Comparison of ENCODE assay signal across 8 cellular contexts in genomic region chr18:23191952-23192662, GRCh38. TPM values are rescaled to one million over a fixed set of nuclear protein-coding genes. Genes with fewer than 3 reads are reported as not detected.
DNase-seq lines count a peak whose midpoint lies in the region; ATAC-seq, FAIRE-seq and TF ChIP-seq lines count a peak whose summit lies in the region.

No MANE protein-coding gene starts in this region.

- peak; percentile 21 for FAIRE-seq in GM12892 (lab: Jason Lieb, UNC)

- no peak for TF ChIP-seq CTCF in fibroblast of the aortic adventitia (IDR thresholded peaks at IDR 0.05; ENCODE audit: insufficient read depth, low read length)

- ATAC-seq in HG02763 (IDR thresholded peaks at IDR 0.05; ENCODE audit: unreplicated experiment) (no peak), HG02870 (IDR thresholded peaks at IDR 0.05; ENCODE audit: unreplicated experiment) (no peak)

- TF ChIP-seq POLR2A in GM12892 (IDR thresholded peaks at IDR 0.05; ENCODE audit: low read depth, low read length): no peak

- DNase-seq in GM12892 (ENCODE audit: insufficient read length) (no peak), NCI-H446 treated with DMSO at 0.1 percent for 48 hours (lab: John Stamatoyannopoulos, UW) (peak; percentile 54), fibroblast of the aortic adventitia (ENCODE audit: low read depth) (peak; percentile 76), putamen (ENCODE audit: low spot score) (peak; percentile 59), NCI-H146 treated with DMSO at 0.1 percent for 48 hours (lab: John Stamatoyannopoulos, UW; ENCODE audit: unreplicated experiment) (no peak), cerebellar cortex (ENCODE audit: low spot score) (no peak)

- H3K4me3 ChIP-seq in fibroblast of the aortic adventitia (ENCODE audit: low read depth, low read length): no peak overlapping the region

RNA-seq across cellular contexts. Expression of gene CABLES1, which starts 56.8 kb away (rescaled TPM):
- polyA plus RNA-seq in GM12892 (2012; ENCODE audit: missing spikeins): 21.3 TPM
- 7.4 and 19.2 TPM in 2 replicates for total RNA-seq in fibroblast of the aortic adventitia (ENCODE audit: low replicate concordance)

Comparison
In these comparisons a context has a peak if more than half of its experiments do, and no peak if none do; other contexts are left out.
1. DNase-seq: peak in NCI-H446 treated with DMSO at 0.1 percent for 48 hours (single experiment), fibroblast of the aortic adventitia (single experiment) and putamen (single experiment); none in GM12892 (single experiment), NCI-H146 treated with DMSO at 0.1 percent for 48 hours (single experiment) and cerebellar cortex (single experiment).